In the genomic region with DNA sequence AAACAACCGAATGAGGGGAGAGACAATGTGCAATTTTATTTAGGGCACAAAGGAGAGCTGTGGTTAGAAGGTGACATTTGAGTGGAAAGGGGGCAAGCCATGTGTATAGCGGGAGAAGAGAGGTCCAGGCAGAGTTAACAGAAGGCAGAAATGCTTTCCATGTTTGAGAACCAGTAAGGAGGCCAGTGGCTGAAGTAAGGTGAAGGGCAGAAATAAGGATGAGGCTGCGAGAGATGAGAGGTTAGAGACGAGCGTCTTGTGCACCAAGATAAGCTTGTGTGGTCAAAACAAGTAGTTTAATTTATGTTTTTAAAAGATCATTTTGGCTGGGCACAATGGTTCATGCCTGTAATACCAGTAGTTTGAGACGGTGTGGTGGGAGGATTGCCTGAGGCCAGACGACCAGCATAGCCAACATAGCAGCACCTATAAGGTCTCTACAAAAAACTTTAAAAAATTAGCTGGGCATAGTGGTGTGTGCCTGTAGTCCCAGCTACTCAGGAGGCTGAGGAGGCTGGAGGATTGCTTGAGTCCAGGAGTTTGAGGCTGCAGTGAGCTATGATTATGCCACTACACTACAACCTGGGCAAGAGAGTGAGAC, we compare ENCODE assay signal across 1 cellular context.
A peak's percentile ranks its signal among the peaks of the same experiment; 100 is the strongest.
TF ChIP-seq lines count a peak whose summit lies in the region.

No MANE protein-coding gene starts in this region.

TF ChIP-seq in GM12878, 131 proteins besides CTCF, POLR2A, EP300 and RAD21:
- no peak for TF ChIP-seq SUPT20H (IDR thresholded peaks at IDR 0.05; ENCODE audit: borderline replicate concordance, control insufficient read depth, low read depth, low read length)
- TF ChIP-seq, protein P1, sequence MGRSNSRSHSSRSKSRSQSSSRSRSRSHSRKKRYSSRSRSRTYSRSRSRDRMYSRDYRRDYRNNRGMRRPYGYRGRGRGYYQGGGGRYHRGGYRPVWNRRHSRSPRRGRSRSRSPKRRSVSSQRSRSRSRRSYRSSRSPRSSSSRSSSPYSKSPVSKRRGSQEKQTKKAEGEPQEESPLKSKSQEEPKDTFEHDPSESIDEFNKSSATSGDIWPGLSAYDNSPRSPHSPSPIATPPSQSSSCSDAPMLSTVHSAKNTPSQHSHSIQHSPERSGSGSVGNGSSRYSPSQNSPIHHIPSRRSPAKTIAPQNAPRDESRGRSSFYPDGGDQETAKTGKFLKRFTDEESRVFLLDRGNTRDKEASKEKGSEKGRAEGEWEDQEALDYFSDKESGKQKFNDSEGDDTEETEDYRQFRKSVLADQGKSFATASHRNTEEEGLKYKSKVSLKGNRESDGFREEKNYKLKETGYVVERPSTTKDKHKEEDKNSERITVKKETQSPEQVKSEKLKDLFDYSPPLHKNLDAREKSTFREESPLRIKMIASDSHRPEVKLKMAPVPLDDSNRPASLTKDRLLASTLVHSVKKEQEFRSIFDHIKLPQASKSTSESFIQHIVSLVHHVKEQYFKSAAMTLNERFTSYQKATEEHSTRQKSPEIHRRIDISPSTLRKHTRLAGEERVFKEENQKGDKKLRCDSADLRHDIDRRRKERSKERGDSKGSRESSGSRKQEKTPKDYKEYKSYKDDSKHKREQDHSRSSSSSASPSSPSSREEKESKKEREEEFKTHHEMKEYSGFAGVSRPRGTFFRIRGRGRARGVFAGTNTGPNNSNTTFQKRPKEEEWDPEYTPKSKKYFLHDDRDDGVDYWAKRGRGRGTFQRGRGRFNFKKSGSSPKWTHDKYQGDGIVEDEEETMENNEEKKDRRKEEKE (IDR thresholded peaks at IDR 0.05), result no peak
- TF ChIP-seq, protein P2, sequence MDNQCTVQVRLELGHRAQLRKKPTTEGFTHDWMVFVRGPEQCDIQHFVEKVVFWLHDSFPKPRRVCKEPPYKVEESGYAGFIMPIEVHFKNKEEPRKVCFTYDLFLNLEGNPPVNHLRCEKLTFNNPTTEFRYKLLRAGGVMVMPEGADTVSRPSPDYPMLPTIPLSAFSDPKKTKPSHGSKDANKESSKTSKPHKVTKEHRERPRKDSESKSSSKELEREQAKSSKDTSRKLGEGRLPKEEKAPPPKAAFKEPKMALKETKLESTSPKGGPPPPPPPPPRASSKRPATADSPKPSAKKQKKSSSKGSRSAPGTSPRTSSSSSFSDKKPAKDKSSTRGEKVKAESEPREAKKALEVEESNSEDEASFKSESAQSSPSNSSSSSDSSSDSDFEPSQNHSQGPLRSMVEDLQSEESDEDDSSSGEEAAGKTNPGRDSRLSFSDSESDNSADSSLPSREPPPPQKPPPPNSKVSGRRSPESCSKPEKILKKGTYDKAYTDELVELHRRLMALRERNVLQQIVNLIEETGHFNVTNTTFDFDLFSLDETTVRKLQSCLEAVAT (IDR thresholded peaks at IDR 0.05), result peak; percentile 52; the same call in 1 of the 2 replicates
